Comparison of ENCODE assay signal across 27 cellular contexts in the genomic region with DNA sequence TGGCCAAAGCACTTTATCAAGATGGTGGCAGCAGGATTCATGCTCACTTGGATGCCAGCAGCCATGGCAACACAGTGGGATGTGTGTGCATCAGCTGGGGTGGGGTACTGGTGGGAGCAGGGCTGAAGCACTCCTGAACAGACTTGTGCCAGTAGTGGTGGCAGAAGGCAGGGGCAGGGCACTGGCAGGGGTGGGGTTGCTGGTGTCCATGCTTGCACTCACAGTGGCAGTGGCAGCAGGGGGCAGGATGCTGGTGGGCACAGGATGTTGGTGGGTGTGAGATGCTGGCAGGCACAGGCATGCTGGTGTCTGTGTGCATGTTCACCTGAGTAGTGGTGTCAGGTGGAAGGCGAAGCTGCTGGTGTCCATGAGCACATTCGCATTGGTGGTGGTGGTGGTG.
"Had no signal": no experiment of that assay in that cellular context is flagged by ENCODE, and none has a peak within 500 bp of the region (broad histone marks: within the 10 kb centered on the region; RNA-seq: fewer than 3 reads in every experiment).

No MANE protein-coding gene starts in this region.

- H3K36me3 ChIP-seq: adrenal gland, cardiac muscle cell, colonic mucosa had no signal

- H3K4me3 ChIP-seq: adrenal gland, body of pancreas, cardiac muscle cell, colonic mucosa had no signal

- ATAC-seq: activated CD4-positive, alpha-beta T cell treated with anti-CD3 and anti-CD28 coated beads for 36 hours; activated CD8-positive, alpha-beta memory T cell treated with anti-CD3 and anti-CD28 coated beads, Interleukin-2, amount 10 ng/mL, durations not matched to agents 7 days and 5 days; activated CD8-positive, alpha-beta T cell treated with anti-CD3 and anti-CD28 coated beads, Interleukin-2, amount 10 ng/mL, durations not matched to agents 7 days and 5 days; activated naive CD8-positive, alpha-beta T cell treated with anti-CD3 and anti-CD28 coated beads, Interleukin-2, amount 50 U/mL, for 24 hours; body of pancreas; esophagus mucosa had no signal

- H3K27me3 ChIP-seq: adrenal gland, body of pancreas, cardiac muscle cell, colonic mucosa had no signal

- H3K4me1 ChIP-seq: adrenal gland, body of pancreas, colonic mucosa had no signal

- H3K9me3 ChIP-seq: adrenal gland, body of pancreas, colonic mucosa had no signal

- FAIRE-seq: frontal cortex had no signal

- DNase-seq: activated CD4-positive, alpha-beta memory T cell treated with anti-CD3 and anti-CD28 coated beads for 36 hours; activated CD4-positive, alpha-beta T cell treated with anti-CD3 and anti-CD28 coated beads for 36 hours; activated CD4-positive, alpha-beta T cell treated with anti-CD3 and anti-CD28 coated beads, Interleukin-2, amount 10 ng/mL, durations not matched to agents 24 days and 14 days; activated CD4-positive, CD25-positive, alpha-beta regulatory T cell; activated CD4-positive, CD25-positive, alpha-beta regulatory T cell treated with anti-CD3 and anti-CD28 coated beads, Interleukin-2, amount 50 U/mL, for 72 hours; activated CD8-positive, alpha-beta memory T cell treated with anti-CD3 and anti-CD28 coated beads, Interleukin-2, amount 10 ng/mL, durations not matched to agents 7 days and 5 days; activated CD8-positive, alpha-beta memory T cell treated with anti-CD3 and anti-CD28 coated beads, Interleukin-2, amount 50 U/mL, for 4 hours; activated CD8-positive, alpha-beta T cell treated with anti-CD3 and anti-CD28 coated beads, Interleukin-2, amount 10 ng/mL, durations not matched to agents 7 days and 5 days; activated effector memory CD4-positive, alpha-beta T cell treated with anti-CD3 and anti-CD28 coated beads, Interleukin-2, amount 50 U/mL, for 16 hours; activated naive CD4-positive, alpha-beta T cell treated with anti-CD3 and anti-CD28 coated beads for 36 hours; activated naive CD8-positive, alpha-beta T cell treated with anti-CD3 and anti-CD28 coated beads for 36 hours; activated naive CD8-positive, alpha-beta T cell treated with anti-CD3 and anti-CD28 coated beads, Interleukin-2, amount 50 U/mL, for 24 hours; activated T-cell treated with anti-CD3 and anti-CD28 coated beads, Interleukin-2, amount 50 U/mL, for 1 hour; activated T-cell treated with anti-CD3 and anti-CD28 coated beads, Interleukin-2, amount 50 U/mL, for 48 hours; adrenal gland; amygdala; body of pancreas; central memory CD4-positive, alpha-beta T cell; cerebellar nuclear complex; colonic mucosa; effector memory CD4-positive, alpha-beta T cell; endodermal cell; foreskin fibroblast; T-helper 2 cell had no signal

- H3K27ac ChIP-seq: adrenal gland, body of pancreas, cardiac muscle cell, colonic mucosa had no signal
